In the genomic region with DNA sequence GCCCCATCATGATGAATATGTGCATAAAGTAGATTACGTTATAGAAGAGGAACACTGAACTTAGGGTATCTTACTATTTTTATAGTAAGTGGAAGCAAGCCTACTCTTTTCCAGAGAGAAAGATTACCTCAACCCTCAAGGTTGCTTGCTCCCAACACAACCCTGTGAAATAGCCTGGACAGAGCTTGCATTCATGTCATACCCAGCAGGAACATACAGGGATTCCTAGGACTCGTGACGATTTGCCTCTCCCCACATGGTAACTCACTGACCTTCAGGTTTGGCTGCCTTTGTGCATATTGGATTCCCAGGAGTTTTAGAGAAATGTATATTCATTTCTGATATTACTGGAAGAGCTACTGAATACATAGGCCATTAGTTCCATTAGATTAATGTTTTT, we compare ENCODE assay signal across 8 cellular contexts.
"Had no signal": no experiment of that assay in that cellular context is flagged by ENCODE, and none has a peak within 500 bp of the region (broad histone marks: within the 10 kb centered on the region; RNA-seq: fewer than 3 reads in every experiment).

No MANE protein-coding gene starts in this region.

- H3K4me3 Mint-ChIP-seq: GM23338, H9, HFFc6 had no signal

- DNase-seq: GM23248, GOT3, H9, HCEC 1CT, HFFc6 had no signal

- H3K4me3 ChIP-seq: GM23248, GM23338, HAP-1 had no signal

- H2AFZ ChIP-seq: GM23248, GM23338 had no signal

- H3K4me2 ChIP-seq: GM23338 had no signal

- H3K27ac Mint-ChIP-seq: H9, HFFc6 had no signal

- H3K9me3 ChIP-seq: HAP-1 had no signal

- H3K4me1 ChIP-seq: HAP-1 had no signal

- ATAC-seq: GM23338, HCT116 had no signal

- H3K9me3 Mint-ChIP-seq: GM23338, H9, HFFc6 had no signal

- H3K27ac ChIP-seq: GM23248 had no signal

- H3K4me1 Mint-ChIP-seq: GM23338, H9 had no signal

- H3K9ac ChIP-seq: GM23248 had no signal
